Comparison of ENCODE assay signal across 8 cellular contexts in the genomic region with DNA sequence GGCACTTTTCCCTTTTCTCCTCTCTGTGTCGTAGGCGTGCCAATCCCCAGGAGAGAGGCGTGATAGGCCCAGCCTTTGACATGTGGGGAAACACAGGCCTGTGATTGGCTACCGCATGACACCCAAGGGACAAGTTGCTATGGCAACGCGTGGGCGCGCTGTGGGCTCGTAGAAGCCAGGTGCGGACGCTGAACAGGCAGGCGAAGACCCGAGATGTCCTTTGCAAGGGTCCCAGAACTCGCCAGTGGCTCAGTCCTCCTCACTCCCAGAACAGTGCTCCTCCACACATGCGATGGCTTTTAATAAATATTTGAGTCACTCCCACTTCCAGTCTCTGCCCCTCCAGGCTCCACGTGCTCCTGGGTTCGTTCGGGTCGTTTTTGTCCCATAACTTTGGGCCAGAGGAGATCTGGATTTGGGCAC. TPM values are rescaled to one million over a fixed set of nuclear protein-coding genes. Genes with fewer than 3 reads are reported as not detected.
DNase-seq lines count a peak whose midpoint lies in the region; ATAC-seq and TF ChIP-seq lines count a peak whose summit lies in the region.

No MANE protein-coding gene starts in this region.

- peak overlapping the region; percentile 38 for H3K4me3 ChIP-seq in OCI-LY1 (ENCODE audit: low read depth, low read length, poor library complexity, severe bottlenecking)
- H3K4me3 ChIP-seq in epithelial cell of proximal tubule (ENCODE audit: low read depth, low read length) = peak overlapping the region; percentile 42
- H3K4me3 ChIP-seq in mucosa of rectum (ENCODE audit: low read length in 2 of 2) = peak overlapping the region; percentile 54 to 63

- no peaks in the 10 kb centered on the region for H3K9me3 ChIP-seq in OCI-LY1 (ENCODE audit: low read length)
- H3K9me3 ChIP-seq in mucosa of rectum (ENCODE audit: control insufficient read depth in 2 of 2, low read length in 2 of 2) = no peaks in the 10 kb centered on the region

- DNase-seq in CD1c-positive myeloid dendritic cell (ENCODE audit: extremely low spot score) = peak; percentile 95
- peak in 74 of 76 experiments; percentile 21 to 89 (median 70) for DNase-seq in HUDEP-2 (lab: John Stamatoyannopoulos, UW; ENCODE audit: unreplicated experiment in 76 of 76)
- peak; percentile 85 for DNase-seq in activated T-cell treated with anti-CD3 and anti-CD28 coated beads for 48 hours (ENCODE audit: low read depth)
- DNase-seq in epithelial cell of proximal tubule (ENCODE audit: low read depth) = no peak
- DNase-seq in stimulated activated CD8-positive, alpha-beta memory T cell treated with anti-CD3 and anti-CD28 coated beads, Interleukin-4, amount 100 ng/mL, for 1 hour (ENCODE audit: low read depth in 2 of 2, low spot score in 1 of 2) = peak; percentile 44 to 73

- no peak overlapping the region for H3K27ac ChIP-seq in OCI-LY1 (ENCODE audit: low read depth, low read length, poor library complexity, severe bottlenecking)
- no peak overlapping the region for H3K27ac ChIP-seq in mucosa of rectum (ENCODE audit: low read depth in 2 of 2, low read length in 2 of 2)

- H3K36me3 ChIP-seq in OCI-LY1 (ENCODE audit: insufficient read depth, low read length) (no peaks in the 10 kb centered on the region), mucosa of rectum (ENCODE audit: control insufficient read depth in 2 of 2, insufficient read depth in 2 of 2, low read length in 2 of 2) (peaks cover 12 to 13% of the 10 kb centered on the region in 2 donors)

- TF ChIP-seq CTCF in OCI-LY1 (IDR thresholded peaks at IDR 0.05; ENCODE audit: low read length) (no peak), epithelial cell of proximal tubule (conservative IDR thresholded peaks at IDR 0.05; ENCODE audit: low read depth, low read length) (no peak)

- peak; percentile 82 for ATAC-seq in GM21367 (IDR thresholded peaks at IDR 0.05; ENCODE audit: unreplicated experiment)

- peak overlapping the region; percentile 65 for H3K4me2 ChIP-seq in OCI-LY1 (ENCODE audit: low read length)

- H3K27me3 ChIP-seq in OCI-LY1 (ENCODE audit: insufficient read depth, low read length) (no peaks in the 10 kb centered on the region), mucosa of rectum (ENCODE audit: control insufficient read depth in 2 of 2, insufficient read depth in 2 of 2, low read length in 2 of 2) (no peaks in the 10 kb centered on the region)

- H3K4me1 ChIP-seq in OCI-LY1 (ENCODE audit: insufficient read depth, low read length, severe bottlenecking) (peaks cover 12% of the 10 kb centered on the region), mucosa of rectum (ENCODE audit: control insufficient read depth in 2 of 2, insufficient read depth in 2 of 2, low read length in 2 of 2) (peaks cover 13 to 19% of the 10 kb centered on the region in 2 donors)

- H3K79me2 ChIP-seq in OCI-LY1 (ENCODE audit: insufficient read depth, low read length) = no peaks in the 10 kb centered on the region

- H2AFZ ChIP-seq in OCI-LY1 (ENCODE audit: low read length) = no peak overlapping the region

- no peaks in the 10 kb centered on the region for H3K9me2 ChIP-seq in OCI-LY1 (ENCODE audit: low read depth, low read length)

- H3K9ac ChIP-seq in OCI-LY1 (ENCODE audit: low read length) (no peak overlapping the region), mucosa of rectum (ENCODE audit: low read depth in 1 of 2, low read length in 2 of 2) (peak overlapping the region in 1 of 2 donors; percentile 5)

- H3F3A ChIP-seq in OCI-LY1 (ENCODE audit: insufficient read depth, low read length) = no peaks in the 10 kb centered on the region

- no peaks in the 10 kb centered on the region for H4K20me1 ChIP-seq in OCI-LY1 (ENCODE audit: insufficient read depth, low read length)

RNA-seq across cellular contexts. Expression of gene SLC51B, which starts 4.2 kb away (rescaled TPM):
- not detected in 2 replicates for total RNA-seq in epithelial cell of proximal tubule

RNA-seq across cellular contexts. Expression of gene RASL12, which starts 18.4 kb away (rescaled TPM):
- total RNA-seq in epithelial cell of proximal tubule = not detected in 2 replicates

RNA-seq across cellular contexts. Expression of gene MTFMT, which starts 20.0 kb away (rescaled TPM):
- 22.1 and 27.1 TPM in 2 replicates for total RNA-seq in epithelial cell of proximal tubule

RNA-seq across cellular contexts. Expression of gene KBTBD13, which starts 27.1 kb away (rescaled TPM):
- not detected in 2 replicates for total RNA-seq in epithelial cell of proximal tubule

RNA-seq across cellular contexts. Expression of gene SPG21, which starts 59.7 kb away (rescaled TPM):
- total RNA-seq in epithelial cell of proximal tubule = 80.1 and 83.0 TPM in 2 replicates
